ENCODE assay signal across 31 cellular contexts in genomic region chr11:26792956-26793355, GRCh38.
"Had no signal": no experiment of that assay in that cellular context is flagged by ENCODE, and none has a peak within 500 bp of the region (broad histone marks: within the 10 kb centered on the region; RNA-seq: fewer than 3 reads in every experiment).

No MANE protein-coding gene starts in this region.

- FAIRE-seq: endothelial cell of umbilical vein, keratinocyte, TTC549 had no signal

- H3K4me3 ChIP-seq: adrenal gland, cardiac muscle cell, coronary artery, mucosa of descending colon, skin epidermis, vagina had no signal

- DNase-seq: activated CD4-positive, alpha-beta T cell treated with anti-CD3 and anti-CD28 coated beads for 48 hours; activated CD4-positive, alpha-beta T cell treated with anti-CD3 and anti-CD28 coated beads, Interleukin-2, amount 50 U/mL, for 48 hours; activated CD8-positive, alpha-beta memory T cell treated with anti-CD3 and anti-CD28 coated beads for 24 hours; activated effector memory CD4-positive, alpha-beta T cell treated with Interleukin-2 at 50 U/mL for 16 hours; activated naive CD4-positive, alpha-beta T cell treated with Interleukin-2 at 50 U/mL for 16 hours; adrenal gland; aorta; cerebellar nuclear complex; foreskin keratinocyte; glutamatergic neuron; left cardiac atrium; left ventricle myocardium superior; mucosa of descending colon; stimulated activated CD4-positive, alpha-beta T cell treated with anti-CD3 and anti-CD28 coated beads, Interleukin-12 subunit alpha, Interleukin-12 subunit beta, amount 100 ng/mL, for 4 hours; stimulated activated CD4-positive, alpha-beta T cell treated with anti-CD3 and anti-CD28 coated beads, Interleukin-4, amount 100 ng/mL, for 24 hours; stimulated activated naive CD8-positive, alpha-beta T cell treated with anti-CD3 and anti-CD28 coated beads, Interleukin-15, amount 100 ng/mL, for 72 hours; substantia nigra; SW 1271; T-helper 9 cell; WERI-Rb-1 had no signal

- H3K9me3 ChIP-seq: adrenal gland, mucosa of descending colon, vagina had no signal

- H3K27ac ChIP-seq: adrenal gland, cardiac muscle cell, coronary artery, foreskin keratinocyte, vagina, WERI-Rb-1 had no signal

- ATAC-seq: activated CD4-positive, CD25-positive, alpha-beta regulatory T cell treated with anti-CD3 and anti-CD28 coated beads, Interleukin-2, amount 50 U/mL, for 24 hours; foreskin keratinocyte; left cardiac atrium; left ventricle myocardium superior; natural killer cell treated with Interleukin-12 subunit alpha and Interleukin-12 subunit beta and Interleukin-15 and Interleukin-18, amount 100 ng/mL, for 72 hours; sciatic nerve; stimulated activated effector memory CD8-positive, alpha-beta T cell treated with anti-CD3 and anti-CD28 coated beads, Interleukin-12 subunit alpha, Interleukin-12 subunit beta, amount 100 ng/mL, for 72 hours; stimulated activated naive CD8-positive, alpha-beta T cell treated with anti-CD3 and anti-CD28 coated beads, Interleukin-15, amount 100 ng/mL, for 72 hours had no signal

- H3K36me3 ChIP-seq: adrenal gland, cardiac muscle cell, vagina, WERI-Rb-1 had no signal

- H3K27me3 ChIP-seq: adrenal gland, cardiac muscle cell, foreskin keratinocyte, vagina had no signal

- H3K4me1 ChIP-seq: adrenal gland, foreskin keratinocyte, vagina had no signal
